9 cellular contexts compared by ENCODE assay signal in the genomic region with DNA sequence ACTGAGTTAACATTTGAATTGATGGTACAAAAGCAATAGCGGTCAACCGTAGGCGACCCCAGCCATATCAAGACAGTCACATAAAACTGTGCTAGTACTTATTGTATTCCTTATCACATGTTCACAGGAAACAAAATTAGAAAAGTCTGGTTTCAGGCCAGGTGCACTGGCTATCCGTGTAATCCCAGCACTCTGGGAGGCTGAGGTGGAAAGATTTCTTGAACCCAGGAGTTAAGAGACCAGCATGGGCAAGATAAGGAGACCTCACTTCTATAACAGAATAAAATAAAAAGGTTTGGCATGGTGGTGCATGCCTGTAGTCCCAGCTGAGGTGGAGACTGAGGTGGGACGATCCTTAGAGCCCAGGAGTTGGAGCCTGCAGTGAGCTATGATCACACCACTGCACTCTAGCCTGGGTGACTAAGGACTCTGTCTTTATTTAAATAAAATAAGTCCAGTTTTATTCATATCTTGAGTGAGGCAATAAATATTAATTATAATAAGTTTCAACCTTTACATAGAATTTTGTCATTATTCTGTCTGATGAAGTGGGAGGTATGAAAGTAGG.
"Had no signal": no experiment of that assay in that cellular context is flagged by ENCODE, and none has a peak within 500 bp of the region (broad histone marks: within the 10 kb centered on the region; RNA-seq: fewer than 3 reads in every experiment).

No MANE protein-coding gene starts in this region.

- DNase-seq: GM23248, GOT3, H7, HFFc6, KG1 had no signal

- H3K4me3 ChIP-seq: GM23248, HAP-1 had no signal

- H3K9ac ChIP-seq: GM23248 had no signal

- H3K4me1 ChIP-seq: HAP-1 had no signal

- FAIRE-seq: HepG2 had no signal

- H3K27ac ChIP-seq: GM23248, HL-60 had no signal

- ATAC-seq: HCT116, HepG2 had no signal

- H3K36me3 ChIP-seq: HAP-1 had no signal

- H2AFZ ChIP-seq: GM23248 had no signal

- H3K9me3 ChIP-seq: HAP-1 had no signal
